5 cellular contexts compared by ENCODE assay signal in the genomic region with DNA sequence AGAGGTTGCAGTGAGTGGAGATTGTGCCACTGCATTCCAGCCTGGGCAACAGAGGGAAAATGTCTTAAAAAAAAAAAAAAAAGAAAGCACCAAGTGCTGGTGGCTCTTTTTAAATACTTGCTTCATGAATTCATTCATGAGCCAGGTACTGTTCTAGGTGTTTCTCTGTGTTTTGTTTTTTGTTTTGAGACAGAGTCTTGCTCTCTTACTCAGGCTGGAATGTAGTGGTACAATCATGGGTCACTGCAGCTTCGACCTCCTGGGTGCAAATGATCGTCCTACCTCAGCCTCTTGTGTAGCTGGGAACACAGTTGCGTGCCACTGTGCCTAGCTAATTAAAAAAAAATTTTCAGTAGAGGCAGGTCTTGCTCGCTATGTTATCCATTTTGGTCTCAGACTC.
"Had no signal": no experiment of that assay in that cellular context is flagged by ENCODE, and none has a peak within 500 bp of the region (broad histone marks: within the 10 kb centered on the region; RNA-seq: fewer than 3 reads in every experiment).

No MANE protein-coding gene starts in this region.

- H3K4me3 ChIP-seq: GM23338, HAP-1 had no signal

- ATAC-seq: GM23338, HCT116 had no signal

- H2AFZ ChIP-seq: GM23338 had no signal

- H3K4me2 ChIP-seq: GM23338 had no signal

- H3K36me3 ChIP-seq: HAP-1 had no signal

- DNase-seq: HFFc6, IMR-90 had no signal

- H3K9me3 ChIP-seq: HAP-1 had no signal
